34 cellular contexts compared by ENCODE assay signal in the genomic region with DNA sequence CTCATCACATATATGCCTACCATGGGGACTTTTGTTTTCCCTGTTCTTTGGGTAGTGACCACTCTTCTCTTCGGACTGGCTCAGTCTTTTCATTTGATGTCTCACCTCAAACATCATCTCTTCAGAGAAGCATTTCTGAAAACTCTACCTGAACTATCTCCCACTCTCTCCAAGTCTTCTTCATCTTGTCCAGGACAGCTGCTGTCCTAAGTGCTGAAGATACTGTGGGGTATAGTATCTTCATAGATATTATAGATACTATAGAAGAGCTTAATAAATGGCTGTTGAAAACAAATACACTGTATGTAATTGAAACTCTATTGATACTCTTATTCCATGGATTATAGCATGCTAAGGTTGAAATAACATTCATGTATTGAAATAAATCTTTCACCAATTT.
"Had no signal": no experiment of that assay in that cellular context is flagged by ENCODE, and none has a peak within 500 bp of the region (broad histone marks: within the 10 kb centered on the region; RNA-seq: fewer than 3 reads in every experiment).

No MANE protein-coding gene starts in this region.

- H3K27ac ChIP-seq: adrenal gland, breast epithelium, coronary artery, dorsolateral prefrontal cortex, epithelial cell of prostate, WERI-Rb-1 had no signal

- ATAC-seq: activated CD4-positive, CD25-positive, alpha-beta regulatory T cell treated with anti-CD3 and anti-CD28 coated beads, Interleukin-2, amount 50 U/mL, for 24 hours; activated CD8-positive, alpha-beta memory T cell treated with anti-CD3 and anti-CD28 coated beads, Interleukin-2, amount 10 ng/mL, durations not matched to agents 7 days and 5 days; activated CD8-positive, alpha-beta T cell treated with anti-CD3 and anti-CD28 coated beads, Interleukin-2, amount 10 ng/mL, durations not matched to agents 7 days and 5 days; activated naive CD8-positive, alpha-beta T cell treated with anti-CD3 and anti-CD28 coated beads, Interleukin-2, amount 50 U/mL, for 24 hours; T-helper 17 cell had no signal

- H3K9me3 Mint-ChIP-seq: activated CD4-positive, alpha-beta T cell treated with anti-CD3 and anti-CD28 coated beads, Interleukin-2, amount 10 ng/mL, durations not matched to agents 24 days and 14 days; activated naive CD4-positive, alpha-beta T cell treated with anti-CD3 and anti-CD28 coated beads, Interleukin-2, amount 50 U/mL, for 24 hours; activated naive CD8-positive, alpha-beta T cell treated with anti-CD3 and anti-CD28 coated beads for 36 hours; activated naive CD8-positive, alpha-beta T cell treated with anti-CD3 and anti-CD28 coated beads, Interleukin-2, amount 50 U/mL, for 24 hours; activated T-helper 1 cell treated with anti-CD3 and anti-CD28 coated beads, Interleukin-12 subunit alpha, Interleukin-12 subunit beta, Interleukin-2, Interleukin-4 antibody, amounts not matched to agents 30 ng/mL and 10 ng/mL and 1 ng/mL, durations not matched to agents 14 hours and 24 hours and 36 hours; brain; dendritic cell treated with granulocyte-macrophage colony-stimulating factor and Interleukin-4, amounts not matched to agents 40 ng/mL and 50 ng/mL, for 4 days had no signal

- H3K4me1 ChIP-seq: adrenal gland, breast epithelium had no signal

- H3K9me3 ChIP-seq: adrenal gland, breast epithelium had no signal

- H3K27ac Mint-ChIP-seq: activated B cell treated with CpG ODN at 0.5 μM for 24 hours; activated CD4-positive, alpha-beta memory T cell treated with anti-CD3 and anti-CD28 coated beads for 36 hours; activated CD4-positive, alpha-beta T cell treated with anti-CD3 and anti-CD28 coated beads, Interleukin-2, amount 10 ng/mL, durations not matched to agents 24 days and 14 days; activated CD8-positive, alpha-beta memory T cell treated with anti-CD3 and anti-CD28 coated beads, Interleukin-2, amount 10 ng/mL, durations not matched to agents 7 days and 5 days; activated CD8-positive, alpha-beta T cell treated with anti-CD3 and anti-CD28 coated beads, Interleukin-2, amount 10 ng/mL, durations not matched to agents 7 days and 5 days; activated naive CD4-positive, alpha-beta T cell treated with anti-CD3 and anti-CD28 coated beads for 36 hours; activated naive CD4-positive, alpha-beta T cell treated with anti-CD3 and anti-CD28 coated beads, Interleukin-2, amount 50 U/mL, for 24 hours; activated naive CD8-positive, alpha-beta T cell treated with anti-CD3 and anti-CD28 coated beads for 36 hours; activated naive CD8-positive, alpha-beta T cell treated with anti-CD3 and anti-CD28 coated beads, Interleukin-2, amount 50 U/mL, for 24 hours; activated T-helper 1 cell treated with anti-CD3 and anti-CD28 coated beads, Interleukin-12 subunit alpha, Interleukin-12 subunit beta, Interleukin-2, Interleukin-4 antibody, amounts not matched to agents 30 ng/mL and 10 ng/mL and 1 ng/mL, durations not matched to agents 14 hours and 24 hours and 36 hours; activated T-helper 2 cell treated with anti-CD3 and anti-CD28 coated beads, Interferon-gamma antibody, Interleukin-2, Interleukin-4, amounts not matched to agents 10 μg/mL and 5 μg/mL and 100 μg/mL, durations not matched to agents 14 hours and 24 hours and 36 hours; brain; dendritic cell treated with granulocyte-macrophage colony-stimulating factor and Interleukin-4, amounts not matched to agents 40 ng/mL and 50 ng/mL, for 4 days; T-helper 17 cell; T-helper 2 cell treated with Interferon-gamma antibody and Interleukin-4, amounts not matched to agents 5 μg/mL and 100 μg/mL, for 36 hours had no signal

- H3K27me3 Mint-ChIP-seq: activated B cell treated with CpG ODN at 0.5 μM for 24 hours; activated CD4-positive, alpha-beta memory T cell treated with anti-CD3 and anti-CD28 coated beads for 36 hours; activated CD4-positive, alpha-beta T cell treated with anti-CD3 and anti-CD28 coated beads, Interleukin-2, amount 10 ng/mL, durations not matched to agents 24 days and 14 days; activated CD8-positive, alpha-beta memory T cell treated with anti-CD3 and anti-CD28 coated beads, Interleukin-2, amount 10 ng/mL, durations not matched to agents 7 days and 5 days; activated naive CD4-positive, alpha-beta T cell treated with anti-CD3 and anti-CD28 coated beads, Interleukin-2, amount 50 U/mL, for 24 hours; activated naive CD8-positive, alpha-beta T cell treated with anti-CD3 and anti-CD28 coated beads for 36 hours; activated naive CD8-positive, alpha-beta T cell treated with anti-CD3 and anti-CD28 coated beads, Interleukin-2, amount 50 U/mL, for 24 hours; brain; central memory CD8-positive, alpha-beta T cell; dendritic cell treated with granulocyte-macrophage colony-stimulating factor and Interleukin-4, amounts not matched to agents 40 ng/mL and 50 ng/mL, for 4 days; T-helper 17 cell had no signal

- H3K36me3 Mint-ChIP-seq: activated CD4-positive, alpha-beta memory T cell treated with anti-CD3 and anti-CD28 coated beads for 36 hours; activated CD8-positive, alpha-beta memory T cell treated with anti-CD3 and anti-CD28 coated beads, Interleukin-2, amount 10 ng/mL, durations not matched to agents 7 days and 5 days; activated naive CD4-positive, alpha-beta T cell treated with anti-CD3 and anti-CD28 coated beads, Interleukin-2, amount 50 U/mL, for 24 hours; activated naive CD8-positive, alpha-beta T cell treated with anti-CD3 and anti-CD28 coated beads for 36 hours; brain had no signal

- DNase-seq: activated B cell treated with CpG ODN at 0.5 μM for 24 hours; activated CD4-positive, alpha-beta memory T cell treated with anti-CD3 and anti-CD28 coated beads for 36 hours; activated CD4-positive, alpha-beta T cell treated with anti-CD3 and anti-CD28 coated beads, Interleukin-2, amount 10 ng/mL, durations not matched to agents 24 days and 14 days; activated CD8-positive, alpha-beta memory T cell treated with anti-CD3 and anti-CD28 coated beads, Interleukin-2, amount 10 ng/mL, durations not matched to agents 7 days and 5 days; activated CD8-positive, alpha-beta memory T cell treated with anti-CD3 and anti-CD28 coated beads, Interleukin-2, amount 50 U/mL, for 4 hours; activated CD8-positive, alpha-beta T cell treated with anti-CD3 and anti-CD28 coated beads, Interleukin-2, amount 10 ng/mL, durations not matched to agents 7 days and 5 days; activated effector memory CD4-positive, alpha-beta T cell treated with anti-CD3 and anti-CD28 coated beads, Interleukin-2, amount 50 U/mL, for 16 hours; activated naive CD4-positive, alpha-beta T cell treated with anti-CD3 and anti-CD28 coated beads for 36 hours; activated naive CD8-positive, alpha-beta T cell treated with anti-CD3 and anti-CD28 coated beads for 36 hours; activated naive CD8-positive, alpha-beta T cell treated with anti-CD3 and anti-CD28 coated beads, Interleukin-2, amount 50 U/mL, for 24 hours; activated T-cell treated with anti-CD3 and anti-CD28 coated beads, Interleukin-2, amount 50 U/mL, for 1 hour; activated T-cell treated with anti-CD3 and anti-CD28 coated beads, Interleukin-2, amount 50 U/mL, for 48 hours; adrenal gland; amygdala; aorta; dorsolateral prefrontal cortex; effector memory CD4-positive, alpha-beta T cell; foreskin fibroblast; head of caudate nucleus; T-helper 1 cell; T-helper 17 cell; T1000; WERI-Rb-1 had no signal

- H3K27me3 ChIP-seq: adrenal gland, breast epithelium, dorsolateral prefrontal cortex had no signal

- H3K36me3 ChIP-seq: adrenal gland, breast epithelium, WERI-Rb-1 had no signal

- H3K4me3 Mint-ChIP-seq: activated B cell treated with CpG ODN at 0.5 μM for 24 hours; activated CD4-positive, alpha-beta memory T cell treated with anti-CD3 and anti-CD28 coated beads for 36 hours; activated CD4-positive, alpha-beta T cell treated with anti-CD3 and anti-CD28 coated beads, Interleukin-2, amount 10 ng/mL, durations not matched to agents 24 days and 14 days; activated CD8-positive, alpha-beta memory T cell treated with anti-CD3 and anti-CD28 coated beads, Interleukin-2, amount 10 ng/mL, durations not matched to agents 7 days and 5 days; activated CD8-positive, alpha-beta T cell treated with anti-CD3 and anti-CD28 coated beads, Interleukin-2, amount 10 ng/mL, durations not matched to agents 7 days and 5 days; activated naive CD4-positive, alpha-beta T cell treated with anti-CD3 and anti-CD28 coated beads for 36 hours; activated naive CD4-positive, alpha-beta T cell treated with anti-CD3 and anti-CD28 coated beads, Interleukin-2, amount 50 U/mL, for 24 hours; activated naive CD8-positive, alpha-beta T cell treated with anti-CD3 and anti-CD28 coated beads for 36 hours; activated naive CD8-positive, alpha-beta T cell treated with anti-CD3 and anti-CD28 coated beads, Interleukin-2, amount 50 U/mL, for 24 hours; activated T-helper 1 cell treated with anti-CD3 and anti-CD28 coated beads, Interleukin-12 subunit alpha, Interleukin-12 subunit beta, Interleukin-2, Interleukin-4 antibody, amounts not matched to agents 30 ng/mL and 10 ng/mL and 1 ng/mL, durations not matched to agents 14 hours and 24 hours and 36 hours; brain; central memory CD8-positive, alpha-beta T cell; dendritic cell treated with granulocyte-macrophage colony-stimulating factor and Interleukin-4, amounts not matched to agents 40 ng/mL and 50 ng/mL, for 4 days; T-helper 17 cell; T-helper 2 cell treated with Interferon-gamma antibody and Interleukin-4, amounts not matched to agents 5 μg/mL and 100 μg/mL, for 36 hours had no signal

- H3K4me3 ChIP-seq: adrenal gland, breast epithelium, coronary artery, dorsolateral prefrontal cortex had no signal

- H3K4me1 Mint-ChIP-seq: activated B cell treated with CpG ODN at 0.5 μM for 24 hours; activated CD4-positive, alpha-beta T cell treated with anti-CD3 and anti-CD28 coated beads, Interleukin-2, amount 10 ng/mL, durations not matched to agents 24 days and 14 days; activated CD8-positive, alpha-beta memory T cell treated with anti-CD3 and anti-CD28 coated beads, Interleukin-2, amount 10 ng/mL, durations not matched to agents 7 days and 5 days; activated naive CD4-positive, alpha-beta T cell treated with anti-CD3 and anti-CD28 coated beads, Interleukin-2, amount 50 U/mL, for 24 hours; activated naive CD8-positive, alpha-beta T cell treated with anti-CD3 and anti-CD28 coated beads for 36 hours; activated naive CD8-positive, alpha-beta T cell treated with anti-CD3 and anti-CD28 coated beads, Interleukin-2, amount 50 U/mL, for 24 hours; brain; central memory CD8-positive, alpha-beta T cell; T-helper 17 cell had no signal
